Comparison of ENCODE assay signal across 18 cellular contexts in genomic region chr5:6572825-6573380, GRCh38.
"Had no signal": no experiment of that assay in that cellular context is flagged by ENCODE, and none has a peak within 500 bp of the region (broad histone marks: within the 10 kb centered on the region; RNA-seq: fewer than 3 reads in every experiment).

No MANE protein-coding gene starts in this region.

- H3K4me3 ChIP-seq: gastrocnemius medialis, heart right ventricle, left ventricle myocardium inferior, lower lobe of right lung, psoas muscle, sigmoid colon, skin epidermis had no signal

- H3K36me3 ChIP-seq: gastrocnemius medialis, heart right ventricle, left ventricle myocardium inferior, lower lobe of right lung, sigmoid colon had no signal

- H3K27me3 ChIP-seq: gastrocnemius medialis, heart right ventricle, sigmoid colon had no signal

- H3K4me3 Mint-ChIP-seq: nephron; stimulated activated naive B cell treated with anti-CD40 and anti-IgM and Interleukin-4, amounts not matched to agents 10 μg/mL and 1 μg/mL and 100 μg/mL, for 72 hours had no signal

- H3K4me1 ChIP-seq: lower lobe of right lung, parathyroid adenoma, sigmoid colon had no signal

- H3K36me3 Mint-ChIP-seq: stimulated activated naive B cell treated with anti-CD40 and anti-IgM and Interleukin-4, amounts not matched to agents 10 μg/mL and 1 μg/mL and 100 μg/mL, for 72 hours had no signal

- H3K27ac ChIP-seq: gastrocnemius medialis, heart right ventricle, left ventricle myocardium inferior, lower lobe of right lung, parathyroid adenoma, psoas muscle, sigmoid colon, skin epidermis had no signal

- H3K9me3 ChIP-seq: gastrocnemius medialis, heart right ventricle, left ventricle myocardium inferior, lower lobe of right lung, psoas muscle, sigmoid colon had no signal

- DNase-seq: effector memory CD4-positive, alpha-beta T cell; gastrocnemius medialis; heart right ventricle; hypothalamus; left ventricle myocardium inferior; lower lobe of right lung; mesenchymal stem cell; midbrain; psoas muscle; stimulated activated CD4-positive, alpha-beta T cell treated with anti-CD3 and anti-CD28 coated beads, Interleukin-2, amount 100 ng/mL, for 24 hours; stimulated activated CD4-positive, alpha-beta T cell treated with anti-CD3 and anti-CD28 coated beads, Interleukin-4, amount 100 ng/mL, for 4 hours; stimulated activated naive B cell treated with anti-CD40 and anti-IgM and Interleukin-4, amounts not matched to agents 10 μg/mL and 1 μg/mL and 100 μg/mL, for 72 hours; trophoblast cell had no signal

- H3K9me3 Mint-ChIP-seq: nephron; stimulated activated naive B cell treated with anti-CD40 and anti-IgM and Interleukin-4, amounts not matched to agents 10 μg/mL and 1 μg/mL and 100 μg/mL, for 72 hours had no signal

- ATAC-seq: esophagus mucosa, gastrocnemius medialis, heart right ventricle, lower lobe of right lung, psoas muscle had no signal

- H3K27ac Mint-ChIP-seq: nephron; stimulated activated naive B cell treated with anti-CD40 and anti-IgM and Interleukin-4, amounts not matched to agents 10 μg/mL and 1 μg/mL and 100 μg/mL, for 72 hours had no signal

- H3K4me1 Mint-ChIP-seq: stimulated activated naive B cell treated with anti-CD40 and anti-IgM and Interleukin-4, amounts not matched to agents 10 μg/mL and 1 μg/mL and 100 μg/mL, for 72 hours had no signal
